1 cellular context compared by ENCODE assay signal in genomic region chr12:131383291-131383690, GRCh38.
TF ChIP-seq lines count a peak whose summit lies in the region.

No MANE protein-coding gene starts in this region.

TF ChIP-seq in GM23338, 12 proteins besides CTCF, POLR2A, EP300 and RAD21 (continued from another document):
- no peak for TF ChIP-seq ZNF462 (CRISPR knock-in tag; IDR thresholded peaks at IDR 0.05)
- TF ChIP-seq ZNF114 (CRISPR knock-in tag; IDR thresholded peaks at IDR 0.05), result no peak
- TF ChIP-seq EZH2 (IDR thresholded peaks at IDR 0.05; ENCODE audit: low read depth, unreplicated experiment), result no peak
- TF ChIP-seq, protein P1, sequence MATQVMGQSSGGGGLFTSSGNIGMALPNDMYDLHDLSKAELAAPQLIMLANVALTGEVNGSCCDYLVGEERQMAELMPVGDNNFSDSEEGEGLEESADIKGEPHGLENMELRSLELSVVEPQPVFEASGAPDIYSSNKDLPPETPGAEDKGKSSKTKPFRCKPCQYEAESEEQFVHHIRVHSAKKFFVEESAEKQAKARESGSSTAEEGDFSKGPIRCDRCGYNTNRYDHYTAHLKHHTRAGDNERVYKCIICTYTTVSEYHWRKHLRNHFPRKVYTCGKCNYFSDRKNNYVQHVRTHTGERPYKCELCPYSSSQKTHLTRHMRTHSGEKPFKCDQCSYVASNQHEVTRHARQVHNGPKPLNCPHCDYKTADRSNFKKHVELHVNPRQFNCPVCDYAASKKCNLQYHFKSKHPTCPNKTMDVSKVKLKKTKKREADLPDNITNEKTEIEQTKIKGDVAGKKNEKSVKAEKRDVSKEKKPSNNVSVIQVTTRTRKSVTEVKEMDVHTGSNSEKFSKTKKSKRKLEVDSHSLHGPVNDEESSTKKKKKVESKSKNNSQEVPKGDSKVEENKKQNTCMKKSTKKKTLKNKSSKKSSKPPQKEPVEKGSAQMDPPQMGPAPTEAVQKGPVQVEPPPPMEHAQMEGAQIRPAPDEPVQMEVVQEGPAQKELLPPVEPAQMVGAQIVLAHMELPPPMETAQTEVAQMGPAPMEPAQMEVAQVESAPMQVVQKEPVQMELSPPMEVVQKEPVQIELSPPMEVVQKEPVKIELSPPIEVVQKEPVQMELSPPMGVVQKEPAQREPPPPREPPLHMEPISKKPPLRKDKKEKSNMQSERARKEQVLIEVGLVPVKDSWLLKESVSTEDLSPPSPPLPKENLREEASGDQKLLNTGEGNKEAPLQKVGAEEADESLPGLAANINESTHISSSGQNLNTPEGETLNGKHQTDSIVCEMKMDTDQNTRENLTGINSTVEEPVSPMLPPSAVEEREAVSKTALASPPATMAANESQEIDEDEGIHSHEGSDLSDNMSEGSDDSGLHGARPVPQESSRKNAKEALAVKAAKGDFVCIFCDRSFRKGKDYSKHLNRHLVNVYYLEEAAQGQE (IDR thresholded peaks at IDR 0.05; ENCODE audit: unreplicated experiment), result no peak
- no peak for TF ChIP-seq STAT1 (IDR thresholded peaks at IDR 0.05; ENCODE audit: unreplicated experiment)
- TF ChIP-seq POLR2AphosphoS5 (IDR thresholded peaks at IDR 0.05; ENCODE audit: low read depth), result no peak
